In genomic region chr2:171327043-171327496, GRCh38 we compare ENCODE assay signal across 12 cellular contexts.
A peak's percentile ranks its signal among the peaks of the same experiment; 100 is the strongest.
DNase-seq lines count a peak whose midpoint lies in the region; ATAC-seq, FAIRE-seq and TF ChIP-seq lines count a peak whose summit lies in the region.
"Had no signal": no experiment of that assay in that cellular context is flagged by ENCODE, and none has a peak within 500 bp of the region (broad histone marks: within the 10 kb centered on the region; RNA-seq: fewer than 3 reads in every experiment).

No MANE protein-coding gene starts in this region.

- ATAC-seq in K562 (0 out of 3 replicates have a peak, but pooled peaks have one; percentile 29), GM21717 (IDR thresholded peaks at IDR 0.05; ENCODE audit: unreplicated experiment) (no peak), upper lobe of left lung (ENCODE audit: low FRiP score in 2 of 2) (no peak)

- H4K20me1 ChIP-seq in K562 (replicated peaks; ENCODE audit: control insufficient read depth, insufficient read depth, low read length) = no peaks in the 10 kb centered on the region

- in situ Hi-C loops in K562 (cut with MboI) = no loop called here

- 83% methylated on average over 4 of the region's 4 CpGs for WGBS in K562 (ENCODE audit: insufficient coverage, low coverage, missing lambda C conversion rate)
- 74 to 86% methylated on average over 4 of the region's 4 CpGs for whole genome bisulfite sequencing in upper lobe of left lung, 2 donors

- H3K9ac ChIP-seq in K562 (ENCODE audit: insufficient read depth in 1 of 2, low read depth in 2 of 2, low read length in 2 of 2) = no peak overlapping the region

- peaks cover 38% of the 10 kb centered on the region for H3K4me1 Mint-ChIP-seq in activated CD4-positive, alpha-beta T cell treated with anti-CD3 and anti-CD28 coated beads, Interleukin-2, amount 10 ng/mL, durations not matched to agents 7 days and 5 days
- peaks cover 37% of the 10 kb centered on the region for H3K4me1 Mint-ChIP-seq in osteocyte (ENCODE audit: unreplicated experiment)

- H3K27ac Mint-ChIP-seq in activated CD4-positive, alpha-beta T cell treated with anti-CD3 and anti-CD28 coated beads, Interleukin-2, amount 10 ng/mL, durations not matched to agents 7 days and 5 days = peak overlapping the region; percentile 63
- peak overlapping the region; percentile 77 for H3K27ac Mint-ChIP-seq in osteocyte (ENCODE audit: unreplicated experiment)

- no peak for TF ChIP-seq EP300 in K562 (IDR thresholded peaks at IDR 0.05; ENCODE audit: low read length)
- no peak for TF ChIP-seq EP300 in upper lobe of left lung (IDR thresholded peaks at IDR 0.05)

- TF ChIP-seq CTCF in K562 (IDR thresholded peaks at IDR 0.05 in 2 of 3, conservative IDR thresholded peaks at IDR 0.05 in 1 of 3; ENCODE audit: insufficient read depth in 2 of 3, low read depth in 1 of 3, low read length in 3 of 3) = no peak
- no peak for TF ChIP-seq CTCF in osteocyte (IDR thresholded peaks at IDR 0.05)
- TF ChIP-seq CTCF in upper lobe of left lung (IDR thresholded peaks at IDR 0.05) = no peak

- no peak overlapping the region for H2AFZ ChIP-seq in K562 (ENCODE audit: low read depth, low read length)

- POLR2A ChIA-PET in activated CD4-positive, alpha-beta T cell treated with anti-CD3 and anti-CD28 coated beads, Interleukin-2, amount 10 ng/mL, durations not matched to agents 7 days and 5 days (lab: Charles Lee) = interaction anchor here (1.1 kb wide), 1 partner anchor 8 kb away, joined by 3 read pairs; no protein-coding TSS in a partner anchor
- POLR2A ChIA-PET in K562 (lab: Yijun Ruan, JAX) = interaction anchor here (0.5 to 2.2 kb wide), 5 partner anchors 8 to 1357 kb away, joined by 3 to 6 read pairs (median 4); no protein-coding TSS in a partner anchor

- no peaks in the 10 kb centered on the region for H3K9me3 Mint-ChIP-seq in activated CD4-positive, alpha-beta T cell treated with anti-CD3 and anti-CD28 coated beads, Interleukin-2, amount 10 ng/mL, durations not matched to agents 7 days and 5 days
- H3K9me3 Mint-ChIP-seq in osteocyte (ENCODE audit: unreplicated experiment) = no peaks in the 10 kb centered on the region
- H3K9me3 Mint-ChIP-seq: effector memory CD8-positive, alpha-beta T cell had no signal

- TF ChIP-seq POLR2A in K562 (conservative IDR thresholded peaks at IDR 0.05) (no peak), upper lobe of left lung (IDR thresholded peaks at IDR 0.05) (no peak)

- no peaks in the 10 kb centered on the region for H3K79me2 ChIP-seq in K562 (ENCODE audit: control insufficient read depth, insufficient read depth, low read length)

- no peak for TF ChIP-seq RAD21 in K562 (CRISPR knock-in tag; conservative IDR thresholded peaks at IDR 0.05 in 1 of 2, IDR thresholded peaks at IDR 0.05 in 1 of 2)

- peaks cover 28% of the 10 kb centered on the region for H3K36me3 Mint-ChIP-seq in activated CD4-positive, alpha-beta T cell treated with anti-CD3 and anti-CD28 coated beads, Interleukin-2, amount 10 ng/mL, durations not matched to agents 7 days and 5 days (ENCODE audit: low read depth)
- peaks cover 16% of the 10 kb centered on the region for H3K36me3 Mint-ChIP-seq in osteocyte (ENCODE audit: unreplicated experiment)

- H3K4me1 ChIP-seq in K562 (replicated peaks in 1 of 2; ENCODE audit: control insufficient read depth in 2 of 2, insufficient read depth in 2 of 2, low read length in 2 of 2) (no peaks in the 10 kb centered on the region), upper lobe of left lung (no peaks in the 10 kb centered on the region)
- H3K4me1 ChIP-seq: thyroid gland had no signal

- H3K9me3 ChIP-seq in K562 (replicated peaks; ENCODE audit: control insufficient read depth, insufficient read depth, low read depth, low read length) (no peaks in the 10 kb centered on the region), upper lobe of left lung (no peaks in the 10 kb centered on the region)
- H3K9me3 ChIP-seq: thyroid gland had no signal

- H3K27me3 ChIP-seq in K562 (ENCODE audit: control insufficient read depth in 2 of 2, insufficient read depth in 2 of 2, low read length in 2 of 2) (no peaks in the 10 kb centered on the region), upper lobe of left lung (no peaks in the 10 kb centered on the region)
- H3K27me3 ChIP-seq: thyroid gland had no signal

- no peak for DNase-seq in activated CD4-positive, alpha-beta T cell treated with anti-CD3 and anti-CD28 coated beads, Interleukin-2, amount 10 ng/mL, durations not matched to agents 7 days and 5 days
- DNase-seq in activated CD4-positive, alpha-beta T cell treated with anti-CD3 and anti-CD28 coated beads for 4 hours = no peak
- DNase-seq in NCI-H69 (lab: John Stamatoyannopoulos, UW) = peak; percentile 76
- DNase-seq in K562 (ENCODE audit: extremely low read depth in 1 of 4, low spot score in 3 of 4) = no peak
- DNase-seq in osteocyte (ENCODE audit: extremely low spot score, unreplicated experiment) = no peak
- DNase-seq in upper lobe of left lung = no peak
- no peak for DNase-seq in foreskin melanocyte
- DNase-seq: effector memory CD8-positive, alpha-beta T cell; head of caudate nucleus; retina; thyroid gland had no signal

- no peak overlapping the region for H3K4me2 ChIP-seq in K562 (ENCODE audit: insufficient read depth, low read length)

- H3K36me3 ChIP-seq in K562 (ENCODE audit: control insufficient read depth, insufficient read depth, low read length) (peaks cover 26% of the 10 kb centered on the region; the same call in 1 of the 3 replicates), upper lobe of left lung (peaks cover 0 to 2% (median 0%) of the 10 kb centered on the region in 4 donors)
- H3K36me3 ChIP-seq: thyroid gland had no signal

- no peak overlapping the region for H3K27ac ChIP-seq in K562 (ENCODE audit: extremely low read depth, low read depth, low read length)
- no peak overlapping the region for H3K27ac ChIP-seq in upper lobe of left lung
- H3K27ac ChIP-seq: thyroid gland had no signal

- H3K27me3 Mint-ChIP-seq in activated CD4-positive, alpha-beta T cell treated with anti-CD3 and anti-CD28 coated beads, Interleukin-2, amount 10 ng/mL, durations not matched to agents 7 days and 5 days = no peaks in the 10 kb centered on the region
- no peaks in the 10 kb centered on the region for H3K27me3 Mint-ChIP-seq in osteocyte (ENCODE audit: unreplicated experiment)
- H3K27me3 Mint-ChIP-seq: effector memory CD8-positive, alpha-beta T cell had no signal

- no peaks in the 10 kb centered on the region for H3K9me1 ChIP-seq in K562 (ENCODE audit: control insufficient read depth, insufficient read depth, low read length)

- FAIRE-seq in K562 (lab: Jason Lieb, UNC) = no peak

- BruUV-seq in K562 (replicated peaks; lab: Mats Ljungman, UMichigan) = no TSS peak

- no peak overlapping the region for H3K4me3 Mint-ChIP-seq in activated CD4-positive, alpha-beta T cell treated with anti-CD3 and anti-CD28 coated beads, Interleukin-2, amount 10 ng/mL, durations not matched to agents 7 days and 5 days
- H3K4me3 Mint-ChIP-seq in osteocyte (ENCODE audit: unreplicated experiment) = peak overlapping the region; percentile 4
- H3K4me3 Mint-ChIP-seq: effector memory CD8-positive, alpha-beta T cell had no signal

- H3K4me3 ChIP-seq in K562 = no peak overlapping the region
- no peak overlapping the region for H3K4me3 ChIP-seq in upper lobe of left lung
- H3K4me3 ChIP-seq: thyroid gland had no signal

- intact Hi-C loops in K562 (cut with micrococcal nuclease) = no loop called here

- CTCF ChIA-PET in activated CD4-positive, alpha-beta T cell treated with anti-CD3 and anti-CD28 coated beads, Interleukin-2, amount 10 ng/mL, durations not matched to agents 7 days and 5 days (lab: Charles Lee) = interaction anchor here (1.1 to 3.4 kb wide), 5 partner anchors 10 to 398 kb away, joined by 3 to 15 read pairs (median 4); partner anchors contain the start of genes DCAF17, GORASP2 and METTL8
- CTCF ChIA-PET in K562 (lab: Yijun Ruan, JAX; ENCODE audit: low intra/inter-chr PET ratio) = no interaction called here

TF ChIP-seq in K562, 482 proteins besides CTCF, POLR2A, EP300 and RAD21 (continues in another document):
- TF ChIP-seq ZNF384 (IDR thresholded peaks at IDR 0.05; ENCODE audit: low read depth, low read length) = no peak
- no peak for TF ChIP-seq CBX3 (IDR thresholded peaks at IDR 0.05; ENCODE audit: borderline replicate concordance in 1 of 2, low read length in 2 of 2)
- TF ChIP-seq, protein P1, sequence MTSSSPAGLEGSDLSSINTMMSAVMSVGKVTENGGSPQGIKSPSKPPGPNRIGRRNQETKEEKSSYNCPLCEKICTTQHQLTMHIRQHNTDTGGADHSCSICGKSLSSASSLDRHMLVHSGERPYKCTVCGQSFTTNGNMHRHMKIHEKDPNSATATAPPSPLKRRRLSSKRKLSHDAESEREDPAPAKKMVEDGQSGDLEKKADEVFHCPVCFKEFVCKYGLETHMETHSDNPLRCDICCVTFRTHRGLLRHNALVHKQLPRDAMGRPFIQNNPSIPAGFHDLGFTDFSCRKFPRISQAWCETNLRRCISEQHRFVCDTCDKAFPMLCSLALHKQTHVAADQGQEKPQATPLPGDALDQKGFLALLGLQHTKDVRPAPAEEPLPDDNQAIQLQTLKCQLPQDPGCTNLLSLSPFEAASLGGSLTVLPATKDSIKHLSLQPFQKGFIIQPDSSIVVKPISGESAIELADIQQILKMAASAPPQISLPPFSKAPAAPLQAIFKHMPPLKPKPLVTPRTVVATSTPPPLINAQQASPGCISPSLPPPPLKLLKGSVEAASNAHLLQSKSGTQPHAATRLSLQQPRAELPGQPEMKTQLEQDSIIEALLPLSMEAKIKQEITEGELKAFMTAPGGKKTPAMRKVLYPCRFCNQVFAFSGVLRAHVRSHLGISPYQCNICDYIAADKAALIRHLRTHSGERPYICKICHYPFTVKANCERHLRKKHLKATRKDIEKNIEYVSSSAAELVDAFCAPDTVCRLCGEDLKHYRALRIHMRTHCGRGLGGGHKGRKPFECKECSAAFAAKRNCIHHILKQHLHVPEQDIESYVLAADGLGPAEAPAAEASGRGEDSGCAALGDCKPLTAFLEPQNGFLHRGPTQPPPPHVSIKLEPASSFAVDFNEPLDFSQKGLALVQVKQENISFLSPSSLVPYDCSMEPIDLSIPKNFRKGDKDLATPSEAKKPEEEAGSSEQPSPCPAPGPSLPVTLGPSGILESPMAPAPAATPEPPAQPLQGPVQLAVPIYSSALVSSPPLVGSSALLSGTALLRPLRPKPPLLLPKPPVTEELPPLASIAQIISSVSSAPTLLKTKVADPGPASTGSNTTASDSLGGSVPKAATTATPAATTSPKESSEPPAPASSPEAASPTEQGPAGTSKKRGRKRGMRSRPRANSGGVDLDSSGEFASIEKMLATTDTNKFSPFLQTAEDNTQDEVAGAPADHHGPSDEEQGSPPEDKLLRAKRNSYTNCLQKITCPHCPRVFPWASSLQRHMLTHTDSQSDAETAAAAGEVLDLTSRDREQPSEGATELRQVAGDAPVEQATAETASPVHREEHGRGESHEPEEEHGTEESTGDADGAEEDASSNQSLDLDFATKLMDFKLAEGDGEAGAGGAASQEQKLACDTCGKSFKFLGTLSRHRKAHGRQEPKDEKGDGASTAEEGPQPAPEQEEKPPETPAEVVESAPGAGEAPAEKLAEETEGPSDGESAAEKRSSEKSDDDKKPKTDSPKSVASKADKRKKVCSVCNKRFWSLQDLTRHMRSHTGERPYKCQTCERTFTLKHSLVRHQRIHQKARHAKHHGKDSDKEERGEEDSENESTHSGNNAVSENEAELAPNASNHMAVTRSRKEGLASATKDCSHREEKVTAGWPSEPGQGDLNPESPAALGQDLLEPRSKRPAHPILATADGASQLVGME (CRISPR knock-in tag; IDR thresholded peaks at IDR 0.05) = no peak
- TF ChIP-seq ZFP36 (IDR thresholded peaks at IDR 0.05; ENCODE audit: low read depth, low read length, partially characterized antibody) = no peak
